ENCODE assay signal across 5 cellular contexts in genomic region chrX:52765983-52766382, GRCh38. TPM values are rescaled to one million over a fixed set of nuclear protein-coding genes. Genes with fewer than 3 reads are reported as not detected.
"Had no signal": no experiment of that assay in that cellular context is flagged by ENCODE, and none has a peak within 500 bp of the region (broad histone marks: within the 10 kb centered on the region; RNA-seq: fewer than 3 reads in every experiment).

No MANE protein-coding gene starts in this region.

RNA-seq across cellular contexts. Expression of gene SSX2B, which starts 14.9 kb away (rescaled TPM):
- total RNA-seq: HepG2, HT-29, IMR-90 had no signal

RNA-seq across cellular contexts. Expression of gene SPANXN5, which starts 31.2 kb away (rescaled TPM):
- total RNA-seq: HepG2, HT-29, HT1080, IMR-90, K562 had no signal

RNA-seq across cellular contexts. Expression of gene XAGE5, which starts 45.1 kb away (rescaled TPM):
- total RNA-seq: HepG2, HT-29, HT1080, IMR-90 had no signal

RNA-seq across cellular contexts. Expression of gene SSX2, which starts 59.0 kb away (rescaled TPM):
- total RNA-seq: HepG2, HT-29, IMR-90 had no signal
